In genomic region chr19:16429066-16429758, GRCh38 we compare ENCODE assay signal across 9 cellular contexts. TPM values are rescaled to one million over a fixed set of nuclear protein-coding genes. Genes with fewer than 3 reads are reported as not detected.
DNase-seq lines count a peak whose midpoint lies in the region; ATAC-seq and TF ChIP-seq lines count a peak whose summit lies in the region.
"Had no signal": no experiment of that assay in that cellular context is flagged by ENCODE, and none has a peak within 500 bp of the region (broad histone marks: within the 10 kb centered on the region; RNA-seq: fewer than 3 reads in every experiment).

No MANE protein-coding gene starts in this region.

- H3K9me3 ChIP-seq in HUES6 (ENCODE audit: control insufficient read depth, insufficient read depth, low read depth, low read length), result no peaks in the 10 kb centered on the region
- H3K9me3 ChIP-seq in SK-N-SH, result no peaks in the 10 kb centered on the region
- H3K9me3 ChIP-seq in psoas muscle, result no peaks in the 10 kb centered on the region

- TF ChIP-seq EP300 in SK-N-SH (IDR thresholded peaks at IDR 0.05; ENCODE audit: borderline replicate concordance in 1 of 2, low read depth in 1 of 2, low read length in 1 of 2), result no peak

- H3K4me3 ChIP-seq in HUES6 (ENCODE audit: low read depth, low read length) (no peak overlapping the region), SK-N-SH (ENCODE audit: low read depth in 2 of 2, low read length in 1 of 2) (no peak overlapping the region), psoas muscle (no peak overlapping the region)
- H3K4me3 ChIP-seq: PC-9 had no signal

- in situ Hi-C loops in GM13977 (cut with MboI; ENCODE audit: low pct_unique_long_range_greater_than_20kb, low sequenced_read_pairs, unreplicated experiment), result no loop called here

- H3K4me1 ChIP-seq in HUES6 (ENCODE audit: control insufficient read depth, insufficient read depth, low read length) (no peaks in the 10 kb centered on the region), SK-N-SH (ENCODE audit: control insufficient read depth in 1 of 2, insufficient read depth in 2 of 2, low read depth in 1 of 2, low read length in 1 of 2) (peaks cover 0 to 19% of the 10 kb centered on the region in 2 experiments; a peak in 1 of 4 replicates), psoas muscle (no peaks in the 10 kb centered on the region)

- TF ChIP-seq CTCF in SK-N-SH (IDR thresholded peaks at IDR 0.05) (no peak), psoas muscle (IDR thresholded peaks at IDR 0.05) (no peak), GM13977 (IDR thresholded peaks at IDR 0.05; ENCODE audit: extremely low read depth, insufficient read depth, missing control alignments) (no peak)

- peak; percentile 87 to 92 (median 90) for ATAC-seq in psoas muscle
- ATAC-seq in GM19395 (IDR thresholded peaks at IDR 0.05; ENCODE audit: unreplicated experiment), result no peak

- H3K79me2 ChIP-seq in SK-N-SH (ENCODE audit: insufficient read depth), result no peaks in the 10 kb centered on the region

- H3K27ac ChIP-seq in HUES6 (ENCODE audit: low read depth, low read length) (peak overlapping the region; percentile 47; the same call in 1 of the 2 replicates), SK-N-SH (ENCODE audit: low read depth in 2 of 2, low read length in 1 of 2) (peak overlapping the region in 1 of 2 experiments; percentile 57; a peak in 2 of 4 replicates), psoas muscle (peak overlapping the region; percentile 25)
- H3K27ac ChIP-seq: PC-9 had no signal

- 68% methylated on average over 12 of the region's 13 CpGs for WGBS in SK-N-SH (ENCODE audit: low lambda C conversion rate)
- WGBS in psoas muscle, 3 donors, result 31 to 40% (median 35%) methylated on average over 13 of the region's 13 CpGs

- peaks cover 66% of the 10 kb centered on the region for H3K36me3 ChIP-seq in HUES6 (ENCODE audit: control insufficient read depth, insufficient read depth, low read length)
- peaks cover 10 to 33% of the 10 kb centered on the region in 2 experiments for H3K36me3 ChIP-seq in SK-N-SH (replicated peaks in 1 of 2; ENCODE audit: control insufficient read depth in 1 of 2, insufficient read depth in 2 of 2, low read length in 1 of 2)
- H3K36me3 ChIP-seq in psoas muscle (ENCODE audit: insufficient read depth in 1 of 2, low read depth in 1 of 2), result peaks cover 4 to 82% of the 10 kb centered on the region in 2 donors

- POLR2A ChIA-PET in SK-N-SH (lab: Yijun Ruan, JAX), result interaction anchor here (2.0 kb wide), 1 partner anchor 13 kb away, joined by 6 read pairs; no protein-coding TSS in a partner anchor

- H3K9ac ChIP-seq in HUES6 (ENCODE audit: low read length) (no peak overlapping the region), SK-N-SH (no peak overlapping the region)

- intact Hi-C loops in cardiac septum (cut with DNase I), result no loop called here
- intact Hi-C loops in psoas muscle (cut with DNase I), result no loop called here

- H3K27me3 ChIP-seq in HUES6 (ENCODE audit: control insufficient read depth, insufficient read depth, low read length) (no peaks in the 10 kb centered on the region), SK-N-SH (ENCODE audit: insufficient read depth) (no peaks in the 10 kb centered on the region), psoas muscle (ENCODE audit: insufficient read depth in 3 of 3, low read length in 2 of 3) (no peaks in the 10 kb centered on the region)

- H3K9me2 ChIP-seq in SK-N-SH, result no peaks in the 10 kb centered on the region

- TF ChIP-seq RAD21 in SK-N-SH (IDR thresholded peaks at IDR 0.05; ENCODE audit: low read length), result no peak

- 0 out of 2 replicates have a peak, but pooled peaks cover 2% of the 10 kb centered on the region for H4K20me1 ChIP-seq in SK-N-SH (ENCODE audit: insufficient read depth)

- CTCF ChIA-PET in SK-N-SH (lab: Yijun Ruan, JAX), result interaction anchor here (1.4 to 2.2 kb wide), 2 partner anchors 11 to 13 kb away, joined by 3 to 6 read pairs; no protein-coding TSS in a partner anchor

- peak; percentile 79 for DNase-seq in SK-N-SH
- DNase-seq in cardiac septum (ENCODE audit: low spot score), result peak; percentile 89
- peak; percentile 65 to 92 for DNase-seq in psoas muscle
- no peak for DNase-seq in GM13977 (ENCODE audit: low spot score)
- no peak for DNase-seq in iPS-NIHi7 (ENCODE audit: extremely low spot score)
- DNase-seq in LoVo (ENCODE audit: low spot score), result no peak
- DNase-seq: PC-9 had no signal

- no peak overlapping the region for H3K4me2 ChIP-seq in SK-N-SH
- H3K4me2 ChIP-seq: PC-9 had no signal

- H2AFZ ChIP-seq in SK-N-SH (ENCODE audit: low read depth), result no peak overlapping the region
- H2AFZ ChIP-seq: PC-9 had no signal

- no peaks in the 10 kb centered on the region for H3F3A ChIP-seq in SK-N-SH (replicated peaks; ENCODE audit: insufficient read depth)

TF ChIP-seq in SK-N-SH, 30 proteins besides CTCF, POLR2A, EP300 and RAD21:
- no peak for TF ChIP-seq MEF2A (IDR thresholded peaks at IDR 0.05; ENCODE audit: borderline replicate concordance, low read depth)
- TF ChIP-seq NFIC (IDR thresholded peaks at IDR 0.05; ENCODE audit: borderline replicate concordance), result peak; percentile 52; the same call in 1 of the 2 replicates
- TF ChIP-seq RFX5 (IDR thresholded peaks at IDR 0.05; ENCODE audit: low read length), result no peak
- peak; percentile 89 for TF ChIP-seq MXI1 (IDR thresholded peaks at IDR 0.05; ENCODE audit: low read depth, low read length)
- TF ChIP-seq MAX (IDR thresholded peaks at IDR 0.05; ENCODE audit: low read depth), result 0 out of 2 replicates have a peak, but pooled peaks have one; percentile 26
- no peak for TF ChIP-seq GATA2 (CRISPR knock-in tag; IDR thresholded peaks at IDR 0.05)

RNA-seq across cellular contexts. Expression of gene EPS15L1, which starts 42.6 kb away (rescaled TPM):
- polyA plus RNA-seq in SK-N-SH (2012; rRNA removed) (16.0 and 18.7 TPM in 2 replicates), psoas muscle (10 to 100 TPM; 60.7 to 80.2 (median 65.4) TPM)
- 12.7 and 14.8 TPM in 2 replicates for polyA plus RNA-seq in SK-N-SH (2012; cell fraction: cytosol; rRNA removed)
- polyA plus RNA-seq in SK-N-SH (2012; cell fraction: nucleus; rRNA removed), result 31.2 and 35.4 TPM in 2 replicates
- total RNA-seq in cardiac septum (48.4 TPM), psoas muscle (100 to 1,000 TPM in 2 of 4 donors, 10 to 100 TPM in 2; 49.1 to 125 (median 86.1) TPM)

Comparison
In these comparisons a context has a peak if more than half of its experiments do, and no peak if none do; other contexts are left out.
1. DNase-seq: peak in SK-N-SH (single experiment), cardiac septum (single experiment) and psoas muscle (2 of 2); none in GM13977 (single experiment), iPS-NIHi7 (single experiment) and LoVo (single experiment).